Comparison of ENCODE assay signal across 27 cellular contexts in the genomic region with DNA sequence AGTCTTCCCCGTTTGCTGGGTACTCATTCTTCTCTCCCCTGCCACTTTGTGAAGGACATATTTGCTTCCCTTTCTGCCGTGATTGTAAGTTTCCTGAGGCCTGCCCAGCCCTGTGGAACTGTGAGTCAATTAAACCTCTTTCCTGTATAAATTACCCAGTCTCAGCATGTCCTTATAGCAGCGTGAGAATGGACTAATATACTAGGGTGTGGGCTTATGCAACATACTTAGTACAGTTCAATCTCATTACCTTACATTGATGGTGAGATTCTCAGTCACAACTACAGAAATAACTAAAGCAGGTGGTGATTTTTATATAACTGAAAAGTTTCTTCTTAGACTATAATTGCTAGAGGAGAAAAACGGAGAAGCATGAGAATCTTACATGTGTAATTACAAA.
"Had no signal": no experiment of that assay in that cellular context is flagged by ENCODE, and none has a peak within 500 bp of the region (broad histone marks: within the 10 kb centered on the region; RNA-seq: fewer than 3 reads in every experiment).

No MANE protein-coding gene starts in this region.

- H3K4me3 ChIP-seq: adrenal gland, body of pancreas, coronary artery, dorsolateral prefrontal cortex, gastrocnemius medialis, heart left ventricle had no signal

- ATAC-seq: activated CD4-positive, alpha-beta T cell treated with anti-CD3 and anti-CD28 coated beads for 36 hours; activated CD8-positive, alpha-beta memory T cell treated with anti-CD3 and anti-CD28 coated beads, Interleukin-2, amount 10 ng/mL, durations not matched to agents 7 days and 5 days; activated CD8-positive, alpha-beta T cell treated with anti-CD3 and anti-CD28 coated beads, Interleukin-2, amount 10 ng/mL, durations not matched to agents 7 days and 5 days; activated naive CD8-positive, alpha-beta T cell treated with anti-CD3 and anti-CD28 coated beads, Interleukin-2, amount 50 U/mL, for 24 hours; body of pancreas; gastrocnemius medialis; heart left ventricle had no signal

- H3K27ac ChIP-seq: adrenal gland, body of pancreas, coronary artery, dorsolateral prefrontal cortex, gastrocnemius medialis, heart left ventricle had no signal

- DNase-seq: activated CD4-positive, alpha-beta memory T cell treated with anti-CD3 and anti-CD28 coated beads for 36 hours; activated CD4-positive, alpha-beta T cell treated with anti-CD3 and anti-CD28 coated beads for 36 hours; activated CD4-positive, alpha-beta T cell treated with anti-CD3 and anti-CD28 coated beads, Interleukin-2, amount 10 ng/mL, durations not matched to agents 24 days and 14 days; activated CD4-positive, CD25-positive, alpha-beta regulatory T cell; activated CD4-positive, CD25-positive, alpha-beta regulatory T cell treated with anti-CD3 and anti-CD28 coated beads, Interleukin-2, amount 50 U/mL, for 72 hours; activated CD8-positive, alpha-beta memory T cell treated with anti-CD3 and anti-CD28 coated beads, Interleukin-2, amount 10 ng/mL, durations not matched to agents 7 days and 5 days; activated CD8-positive, alpha-beta memory T cell treated with anti-CD3 and anti-CD28 coated beads, Interleukin-2, amount 50 U/mL, for 4 hours; activated CD8-positive, alpha-beta T cell treated with anti-CD3 and anti-CD28 coated beads, Interleukin-2, amount 10 ng/mL, durations not matched to agents 7 days and 5 days; activated effector memory CD4-positive, alpha-beta T cell treated with anti-CD3 and anti-CD28 coated beads, Interleukin-2, amount 50 U/mL, for 16 hours; activated naive CD4-positive, alpha-beta T cell treated with anti-CD3 and anti-CD28 coated beads for 36 hours; activated naive CD8-positive, alpha-beta T cell treated with anti-CD3 and anti-CD28 coated beads for 36 hours; activated naive CD8-positive, alpha-beta T cell treated with anti-CD3 and anti-CD28 coated beads, Interleukin-2, amount 50 U/mL, for 24 hours; activated T-cell treated with anti-CD3 and anti-CD28 coated beads, Interleukin-2, amount 50 U/mL, for 1 hour; activated T-cell treated with anti-CD3 and anti-CD28 coated beads, Interleukin-2, amount 50 U/mL, for 48 hours; adrenal gland; amygdala; aorta; body of pancreas; dorsolateral prefrontal cortex; effector memory CD4-positive, alpha-beta T cell; endodermal cell; foreskin fibroblast; gastrocnemius medialis; glutamatergic neuron; heart left ventricle; T-helper 2 cell had no signal

- H3K36me3 ChIP-seq: adrenal gland, gastrocnemius medialis, heart left ventricle had no signal

- H3K9me3 ChIP-seq: adrenal gland, body of pancreas, gastrocnemius medialis had no signal

- H3K27me3 ChIP-seq: adrenal gland, body of pancreas, dorsolateral prefrontal cortex, gastrocnemius medialis, heart left ventricle had no signal

- H3K4me1 ChIP-seq: adrenal gland, body of pancreas, gastrocnemius medialis, heart left ventricle had no signal
